In genomic region chr2:229133155-229133772, GRCh38 we compare ENCODE assay signal across 10 cellular contexts.
DNase-seq lines count a peak whose midpoint lies in the region; ATAC-seq and TF ChIP-seq lines count a peak whose summit lies in the region.
"Had no signal": no experiment of that assay in that cellular context is flagged by ENCODE, and none has a peak within 500 bp of the region (broad histone marks: within the 10 kb centered on the region; RNA-seq: fewer than 3 reads in every experiment).

No MANE protein-coding gene starts in this region.

- H3K9me3 ChIP-seq in ovary: no peaks in the 10 kb centered on the region
- H3K9me3 ChIP-seq: BLaER1 had no signal

- H3K27me3 ChIP-seq in ovary: no peaks in the 10 kb centered on the region
- H3K27me3 ChIP-seq: BLaER1 had no signal

- TF ChIP-seq POLR2A in ovary (IDR thresholded peaks at IDR 0.05): no peak

- H3K4me3 Mint-ChIP-seq in T-helper 2 cell treated with Interferon-gamma antibody and Interleukin-4, amounts not matched to agents 5 μg/mL and 100 μg/mL, for 36 hours: no peak overlapping the region
- H3K4me3 Mint-ChIP-seq: activated B cell treated with CpG ODN at 0.5 μM for 24 hours had no signal

- TF ChIP-seq CTCF in epithelial cell of esophagus (IDR thresholded peaks at IDR 0.05; ENCODE audit: insufficient read depth, low read depth, low read length, missing control alignments): peak; percentile 74
- TF ChIP-seq CTCF in ovary (IDR thresholded peaks at IDR 0.05): peak in 2 of 3 donors; percentile 23 to 49

- no peak overlapping the region for H3K27ac Mint-ChIP-seq in T-helper 2 cell treated with Interferon-gamma antibody and Interleukin-4, amounts not matched to agents 5 μg/mL and 100 μg/mL, for 36 hours
- H3K27ac Mint-ChIP-seq: activated B cell treated with CpG ODN at 0.5 μM for 24 hours had no signal

- peaks cover 4% of the 10 kb centered on the region for H3K9me3 Mint-ChIP-seq in T-helper 2 cell treated with Interferon-gamma antibody and Interleukin-4, amounts not matched to agents 5 μg/mL and 100 μg/mL, for 36 hours
- H3K9me3 Mint-ChIP-seq: activated B cell treated with CpG ODN at 0.5 μM for 24 hours had no signal

- H3K27me3 Mint-ChIP-seq in T-helper 2 cell treated with Interferon-gamma antibody and Interleukin-4, amounts not matched to agents 5 μg/mL and 100 μg/mL, for 36 hours (ENCODE audit: low read depth): no peaks in the 10 kb centered on the region
- H3K27me3 Mint-ChIP-seq: activated B cell treated with CpG ODN at 0.5 μM for 24 hours had no signal

- no peak for TF ChIP-seq EP300 in ovary (IDR thresholded peaks at IDR 0.05)

- no peaks in the 10 kb centered on the region for H3K36me3 Mint-ChIP-seq in T-helper 2 cell treated with Interferon-gamma antibody and Interleukin-4, amounts not matched to agents 5 μg/mL and 100 μg/mL, for 36 hours (ENCODE audit: low read depth)

- no peaks in the 10 kb centered on the region for H3K4me1 Mint-ChIP-seq in T-helper 2 cell treated with Interferon-gamma antibody and Interleukin-4, amounts not matched to agents 5 μg/mL and 100 μg/mL, for 36 hours (ENCODE audit: low read depth)
- H3K4me1 Mint-ChIP-seq: activated B cell treated with CpG ODN at 0.5 μM for 24 hours had no signal

- no peaks in the 10 kb centered on the region for H3K36me3 ChIP-seq in ovary
- H3K36me3 ChIP-seq: BLaER1 had no signal

- H3K4me3 ChIP-seq in epithelial cell of esophagus (ENCODE audit: low read length) (no peak overlapping the region), ovary (no peak overlapping the region)
- H3K4me3 ChIP-seq: BLaER1 had no signal

- WGBS in ovary, 3 donors: 39 to 48% (median 44%) methylated on average over 5 of the region's 5 CpGs

- H3K4me1 ChIP-seq in ovary (ENCODE audit: insufficient read depth): peaks cover 8% of the 10 kb centered on the region
- H3K4me1 ChIP-seq: BLaER1 had no signal

- intact Hi-C loops in ovary (cut with DNase I): loop anchor here in 2 of 4 donors (5.0 to 10.0 kb wide), 3 partner anchors 139 to 452 kb away; partner anchors contain the start of gene PID1 (in 2 of the 2)

- no peak for ATAC-seq in GM21619 (IDR thresholded peaks at IDR 0.05; ENCODE audit: unreplicated experiment)

- H3K27ac ChIP-seq in ovary: no peak overlapping the region
- H3K27ac ChIP-seq: BLaER1 had no signal

- DNase-seq in NCI-H187 treated with DMSO at 0.1 percent for 48 hours (lab: John Stamatoyannopoulos, UW): peak; percentile 28
- DNase-seq in NCI-H187 (lab: John Stamatoyannopoulos, UW): no peak
- DNase-seq in NCI-H526 treated with DMSO at 0.1 percent for 48 hours (lab: John Stamatoyannopoulos, UW): peak; percentile 36
- peak; percentile 77 for DNase-seq in epithelial cell of esophagus (ENCODE audit: low read depth)
- DNase-seq in ovary: peak in 1 of 5 donors; percentile 38
- DNase-seq in T-helper 2 cell treated with Interferon-gamma antibody and Interleukin-4, amounts not matched to agents 5 μg/mL and 100 μg/mL, for 36 hours (ENCODE audit: low spot score): no peak
- no peak for DNase-seq in activated effector memory CD4-positive, alpha-beta T cell treated with Interleukin-2 at 50 U/mL for 16 hours
- DNase-seq: activated B cell treated with CpG ODN at 0.5 μM for 24 hours had no signal

Comparison
In these comparisons a context has a peak if more than half of its experiments do, and no peak if none do; other contexts are left out.
1. DNase-seq: peak in NCI-H187 treated with DMSO at 0.1 percent for 48 hours (single experiment), NCI-H526 treated with DMSO at 0.1 percent for 48 hours (single experiment) and epithelial cell of esophagus (single experiment); none in NCI-H187 (0 of 2), T-helper 2 cell treated with Interferon-gamma antibody and Interleukin-4, amounts not matched to agents 5 μg/mL and 100 μg/mL, for 36 hours (single experiment) and activated effector memory CD4-positive, alpha-beta T cell treated with Interleukin-2 at 50 U/mL for 16 hours (single experiment).